In genomic region chr6:15400572-15401004, GRCh38 we compare ENCODE assay signal across 8 cellular contexts.
DNase-seq lines count a peak whose midpoint lies in the region; ATAC-seq and TF ChIP-seq lines count a peak whose summit lies in the region.

No MANE protein-coding gene starts in this region.

- 14 to 26% (median 18%) methylated on average over 14 of the region's 14 CpGs for WGBS in spleen, 5 donors

- H3K9me3 ChIP-seq in spleen, result no peaks in the 10 kb centered on the region
- no peaks in the 10 kb centered on the region for H3K9me3 ChIP-seq in MM.1S (replicated peaks; ENCODE audit: insufficient read depth, low read length)

- H2AFZ ChIP-seq in MM.1S (ENCODE audit: low read length), result no peak overlapping the region

- H3K27ac ChIP-seq in spleen, result peak overlapping the region in 6 of 8 donors; percentile 10 to 65 (median 46)
- H3K27ac ChIP-seq in MM.1S (ENCODE audit: low read length), result no peak overlapping the region

- H4K20me1 ChIP-seq in MM.1S (ENCODE audit: insufficient read depth, low read length), result peaks cover 2% of the 10 kb centered on the region

- H3K9ac ChIP-seq in MM.1S (ENCODE audit: low read length), result no peak overlapping the region

- no peak for TF ChIP-seq CTCF in astrocyte of the spinal cord (IDR thresholded peaks at IDR 0.05; ENCODE audit: low read depth, low read length)
- no peak for TF ChIP-seq CTCF in kidney epithelial cell (IDR thresholded peaks at IDR 0.05; ENCODE audit: insufficient read depth, low read length, poor library complexity, severe bottlenecking)
- TF ChIP-seq CTCF in spleen (IDR thresholded peaks at IDR 0.05 in 8 of 11, conservative IDR thresholded peaks at IDR 0.05 in 3 of 11), result no peak
- TF ChIP-seq CTCF in MM.1S (IDR thresholded peaks at IDR 0.05; ENCODE audit: low read length), result no peak

- H3K4me1 ChIP-seq in spleen (peaks cover 41 to 81% (median 70%) of the 10 kb centered on the region in 6 donors), MM.1S (ENCODE audit: low read length) (peaks cover 24% of the 10 kb centered on the region)

- H3K4me2 ChIP-seq in MM.1S (ENCODE audit: low read depth, low read length), result no peak overlapping the region

- in situ Hi-C loops in astrocyte of the spinal cord (cut with HindIII; ENCODE audit: low sequenced_read_pairs), result no loop called here

- H3K4me3 ChIP-seq in astrocyte of the spinal cord (ENCODE audit: low read depth, low read length), result peak overlapping the region; percentile 28
- peak overlapping the region; percentile 19 for H3K4me3 ChIP-seq in kidney epithelial cell (ENCODE audit: low read depth, low read length)
- peak overlapping the region in 6 of 8 donors; percentile 4 to 56 (median 19) for H3K4me3 ChIP-seq in spleen
- H3K4me3 ChIP-seq in MM.1S (ENCODE audit: low read length), result no peak overlapping the region

- no peaks in the 10 kb centered on the region for H3K9me2 ChIP-seq in MM.1S (replicated peaks; ENCODE audit: insufficient read depth, low read length)

- DNase-seq in GM03348 (ENCODE audit: low spot score) (peak; percentile 46), NCI-H510A treated with DMSO at 0.1 percent for 48 hours (lab: John Stamatoyannopoulos, UW) (peak; percentile 84), astrocyte of the spinal cord (ENCODE audit: low read depth, low spot score) (peak; percentile 32), kidney epithelial cell (ENCODE audit: low read depth) (no peak), spleen (peak; percentile 85), MM.1S (no peak)

- H3K36me3 ChIP-seq in kidney epithelial cell (ENCODE audit: control insufficient read depth, insufficient read depth, low read length) (no peaks in the 10 kb centered on the region), spleen (no peaks in the 10 kb centered on the region), MM.1S (replicated peaks; ENCODE audit: insufficient read depth, low read length) (no peaks in the 10 kb centered on the region)

- no peak for TF ChIP-seq POLR2A in spleen (IDR thresholded peaks at IDR 0.05)

- H3F3A ChIP-seq in MM.1S (ENCODE audit: insufficient read depth, low read length), result peaks cover 8% of the 10 kb centered on the region; the same call in 1 of the 2 replicates

- no peak for ATAC-seq in HG03457 (IDR thresholded peaks at IDR 0.05; ENCODE audit: unreplicated experiment)
- no peak for ATAC-seq in HG02938 (IDR thresholded peaks at IDR 0.05; ENCODE audit: unreplicated experiment)

- intact Hi-C loops in spleen (cut with DNase I; ENCODE audit: low total_unique reads), result no loop called here

- H3K27me3 ChIP-seq in kidney epithelial cell (ENCODE audit: control insufficient read depth, insufficient read depth, low read length) (no peaks in the 10 kb centered on the region), spleen (replicated peaks in 1 of 7) (no peaks in the 10 kb centered on the region), MM.1S (replicated peaks; ENCODE audit: insufficient read depth, low read length) (no peaks in the 10 kb centered on the region)

- peaks cover 98% of the 10 kb centered on the region for H3K79me2 ChIP-seq in MM.1S (ENCODE audit: low read length)

Comparison
In these comparisons a context has a peak if more than half of its experiments do, and no peak if none do; other contexts are left out.
1. DNase-seq: peak in GM03348 (single experiment), NCI-H510A treated with DMSO at 0.1 percent for 48 hours (single experiment), astrocyte of the spinal cord (single experiment) and spleen (single experiment); none in kidney epithelial cell (single experiment) and MM.1S (single experiment).